1 cellular context compared by ENCODE assay signal in genomic region chr22:35116817-35117216, GRCh38.
TF ChIP-seq lines count a peak whose summit lies in the region.

No MANE protein-coding gene starts in this region.

TF ChIP-seq in HCT116, 20 proteins besides CTCF, POLR2A, EP300 and RAD21 (continued from another document):
- TF ChIP-seq REST (IDR thresholded peaks at IDR 0.05; ENCODE audit: low read depth) (no peak), EGR1 (IDR thresholded peaks at IDR 0.05; ENCODE audit: low read depth) (no peak), SIN3A (IDR thresholded peaks at IDR 0.05; ENCODE audit: low read depth) (no peak), CBX3 (IDR thresholded peaks at IDR 0.05; ENCODE audit: low read depth) (no peak), ZNF274 (IDR thresholded peaks at IDR 0.05; ENCODE audit: low read depth, low read length) (no peak), POLR2AphosphoS5 (IDR thresholded peaks at IDR 0.05; ENCODE audit: low read depth, low read length) (no peak), EZH2 (IDR thresholded peaks at IDR 0.05) (no peak), ELF1 (IDR thresholded peaks at IDR 0.05; ENCODE audit: borderline replicate concordance, low read depth) (no peak), ATF3 (IDR thresholded peaks at IDR 0.05) (no peak), YY1 (IDR thresholded peaks at IDR 0.05; ENCODE audit: extremely low read depth, insufficient replicate concordance, low read depth, low read length) (no peak), TCF7L2 (IDR thresholded peaks at IDR 0.05; ENCODE audit: borderline replicate concordance, extremely low read depth, insufficient read depth, insufficient read length) (no peak)
